ENCODE assay signal across 15 cellular contexts in the genomic region with DNA sequence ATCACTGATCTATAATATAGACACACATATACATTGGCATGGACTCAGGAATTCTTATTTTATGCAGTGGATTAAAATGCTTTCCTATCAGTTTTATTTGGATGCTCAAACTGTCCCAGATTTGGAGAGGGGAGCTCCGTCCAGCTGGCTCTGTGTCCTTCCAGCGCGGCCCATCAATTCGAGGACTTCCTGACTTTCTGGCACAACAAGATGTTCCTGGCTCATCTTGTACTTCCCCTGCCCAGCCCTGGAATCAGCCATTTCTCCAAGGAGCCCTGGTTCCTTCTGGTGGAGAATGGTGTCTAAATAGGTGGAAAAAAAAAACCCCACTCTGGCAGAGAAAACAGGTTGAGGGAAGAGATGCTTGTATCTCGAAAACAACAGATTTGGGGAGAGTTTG.
"Had no signal": no experiment of that assay in that cellular context is flagged by ENCODE, and none has a peak within 500 bp of the region (broad histone marks: within the 10 kb centered on the region; RNA-seq: fewer than 3 reads in every experiment).

No MANE protein-coding gene starts in this region.

- H3K27ac ChIP-seq: thyroid gland had no signal

- ATAC-seq: activated CD8-positive, alpha-beta T cell treated with anti-CD3 and anti-CD28 coated beads for 36 hours; left lung; stimulated activated naive B cell treated with anti-CD40 and anti-IgM and Interleukin-4, amounts not matched to agents 10 μg/mL and 1 μg/mL and 100 μg/mL, for 72 hours had no signal

- H3K9me3 ChIP-seq: esophagus squamous epithelium, left lung, spleen, thyroid gland had no signal

- H3K4me3 ChIP-seq: esophagus squamous epithelium, left lung, spleen, thyroid gland had no signal

- H3K27me3 ChIP-seq: thyroid gland had no signal

- DNase-seq: activated CD4-positive, alpha-beta T cell treated with anti-CD3 and anti-CD28 coated beads for 48 hours; activated CD4-positive, CD25-positive, alpha-beta regulatory T cell; activated CD8-positive, alpha-beta T cell treated with anti-CD3 and anti-CD28 coated beads for 36 hours; activated naive CD4-positive, alpha-beta T cell treated with Interleukin-2 at 50 U/mL for 16 hours; activated T-cell treated with anti-CD3 and anti-CD28 coated beads, Interleukin-2, amount 50 U/mL, for 1 hour; central memory CD4-positive, alpha-beta T cell; effector memory CD4-positive, alpha-beta T cell; esophagus squamous epithelium; left lung; naive B cell; spleen; stimulated activated naive B cell treated with anti-CD40 and anti-IgM and Interleukin-4, amounts not matched to agents 10 μg/mL and 1 μg/mL and 100 μg/mL, for 72 hours; T-helper 1 cell; T-helper 9 cell; thyroid gland had no signal

- H3K36me3 ChIP-seq: esophagus squamous epithelium, left lung, spleen, thyroid gland had no signal
